ENCODE assay signal across 10 cellular contexts in the genomic region with DNA sequence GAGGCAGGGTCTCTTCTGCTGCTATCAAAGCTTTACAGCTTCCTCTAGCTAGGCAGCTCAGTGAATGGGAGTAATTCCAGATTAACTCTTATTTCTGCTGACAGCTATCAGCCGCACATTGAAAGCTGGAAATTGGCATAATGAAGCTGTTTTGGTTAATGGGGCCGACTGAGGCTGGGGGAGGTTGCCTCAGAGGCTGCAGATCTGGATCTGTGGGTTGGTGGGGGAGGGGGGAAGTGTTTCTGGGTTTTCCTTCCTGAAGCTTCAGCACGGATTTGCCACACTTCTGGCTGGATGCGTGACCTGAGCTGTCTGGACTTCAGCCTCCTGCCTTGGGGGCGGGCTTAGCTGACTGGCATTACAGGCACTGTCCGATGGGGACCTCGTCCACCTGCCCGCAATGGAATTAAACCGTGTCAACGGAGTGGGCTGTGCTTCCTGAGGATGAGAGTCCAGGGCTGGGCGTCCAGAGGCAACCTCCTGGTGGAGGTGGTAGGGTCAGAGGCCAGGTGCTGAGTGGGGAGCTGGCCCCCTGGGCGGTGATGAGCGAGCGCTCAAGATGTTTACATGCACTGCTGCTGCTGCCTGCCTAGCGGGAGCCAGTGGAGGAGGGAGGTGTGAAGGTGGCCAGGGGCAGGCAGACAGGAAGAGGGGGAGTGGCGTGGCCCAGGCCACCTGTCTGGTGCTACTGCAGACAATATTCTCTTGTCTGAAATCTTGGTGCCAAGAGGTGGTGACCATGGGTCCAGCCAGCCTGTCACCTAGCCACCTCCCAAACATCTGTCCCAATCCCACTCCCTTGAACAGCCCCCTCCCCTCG. TPM values are rescaled to one million over a fixed set of nuclear protein-coding genes. Genes with fewer than 3 reads are reported as not detected.
DNase-seq lines count a peak whose midpoint lies in the region; ATAC-seq lines count a peak whose summit lies in the region.
"Had no signal": no experiment of that assay in that cellular context is flagged by ENCODE, and none has a peak within 500 bp of the region (broad histone marks: within the 10 kb centered on the region; RNA-seq: fewer than 3 reads in every experiment).

No MANE protein-coding gene starts in this region.

- ATAC-seq in T-helper 17 cell = no peak

- peaks cover 8% of the 10 kb centered on the region for H3K36me3 Mint-ChIP-seq in T-helper 17 cell (ENCODE audit: low read depth)

- H3K9me3 ChIP-seq in BLaER1 = no peaks in the 10 kb centered on the region
- no peaks in the 10 kb centered on the region for H3K9me3 ChIP-seq in T-helper 17 cell (ENCODE audit: control insufficient read depth, low read length, poor library complexity, severe bottlenecking)
- H3K9me3 ChIP-seq: ovary had no signal

- peaks cover 11% of the 10 kb centered on the region for H3K4me1 Mint-ChIP-seq in T-helper 17 cell

- H3K27me3 Mint-ChIP-seq in T-helper 17 cell = peaks cover 77% of the 10 kb centered on the region

- DNase-seq in HuH-7 (ENCODE audit: low spot score) (peak; percentile 88), SW480 (ENCODE audit: low spot score) (peak; percentile 65), left kidney (ENCODE audit: low read depth, low spot score) (peak; percentile 79), NCI-H128 (lab: John Stamatoyannopoulos, UW; ENCODE audit: unreplicated experiment) (no peak), activated gamma-delta T cell (lab: John Stamatoyannopoulos, UW) (no peak), T-helper 17 cell (no peak), NCI-H446 treated with DMSO at 0.1 percent for 48 hours (lab: John Stamatoyannopoulos, UW) (no peak)
- DNase-seq: activated B cell treated with CpG ODN at 0.5 μM for 24 hours had no signal

- H3K4me3 ChIP-seq in BLaER1 = no peak overlapping the region
- H3K4me3 ChIP-seq: ovary had no signal

- H3K27ac ChIP-seq in BLaER1 = no peak overlapping the region
- H3K27ac ChIP-seq: ovary had no signal

- H3K4me1 ChIP-seq in BLaER1 = peaks cover 33% of the 10 kb centered on the region

- H3K4me2 ChIP-seq in BLaER1 = peak overlapping the region; percentile 74

- no peak overlapping the region for H3K27ac Mint-ChIP-seq in T-helper 17 cell
- H3K27ac Mint-ChIP-seq: activated B cell treated with CpG ODN at 0.5 μM for 24 hours had no signal

- H4K20me1 ChIP-seq in BLaER1 = no peaks in the 10 kb centered on the region; the same call in 1 of the 2 replicates

- no peaks in the 10 kb centered on the region for H3K36me3 ChIP-seq in BLaER1
- H3K36me3 ChIP-seq: ovary had no signal

- no peak overlapping the region for H3K9ac ChIP-seq in BLaER1

- no peak overlapping the region for H3K4me3 Mint-ChIP-seq in T-helper 17 cell
- H3K4me3 Mint-ChIP-seq: activated B cell treated with CpG ODN at 0.5 μM for 24 hours had no signal

- peaks cover 20% of the 10 kb centered on the region for H3K27me3 ChIP-seq in BLaER1
- H3K27me3 ChIP-seq: ovary had no signal

RNA-seq across cellular contexts. Expression of gene ABCC3, which starts 6.7 kb away (rescaled TPM):
- 10 to 100 TPM in 1 of 2 donors, 1 to 10 TPM in 1; 3.3 to 58.0 TPM for total RNA-seq in T-helper 17 cell

Comparison
In these comparisons a context has a peak if more than half of its experiments do, and no peak if none do; other contexts are left out.
1. DNase-seq: peak in HuH-7 (single experiment), SW480 (single experiment) and left kidney (single experiment); none in NCI-H128 (single experiment), activated gamma-delta T cell (single experiment), T-helper 17 cell (0 of 3) and NCI-H446 treated with DMSO at 0.1 percent for 48 hours (single experiment).